Comparison of ENCODE assay signal across 8 cellular contexts in the genomic region with DNA sequence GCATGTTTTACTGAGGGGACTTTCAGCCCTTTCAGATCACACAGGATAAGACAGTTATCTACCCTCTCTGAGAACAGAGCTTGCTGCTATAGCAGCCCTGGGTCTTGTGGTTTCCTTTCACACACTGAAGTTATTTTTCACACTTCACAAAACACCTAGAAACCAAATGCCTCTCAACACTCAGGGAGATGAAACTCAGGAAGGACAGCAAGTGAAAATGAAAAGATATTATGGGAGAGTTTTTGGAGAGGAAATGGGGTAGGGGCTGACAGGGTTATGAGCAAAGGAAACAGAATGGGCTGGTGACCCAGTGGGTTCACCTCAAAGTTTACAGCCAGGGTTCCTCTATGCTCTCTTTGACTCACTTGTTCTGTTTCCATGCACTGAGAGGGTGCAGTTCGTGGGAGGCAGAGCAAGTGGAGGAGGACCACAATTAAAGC. TPM values are rescaled to one million over a fixed set of nuclear protein-coding genes. Genes with fewer than 3 reads are reported as not detected.
DNase-seq lines count a peak whose midpoint lies in the region; ATAC-seq and TF ChIP-seq lines count a peak whose summit lies in the region.

No MANE protein-coding gene starts in this region.

- peaks cover 0 to 24% (median 10%) of the 10 kb centered on the region in 3 donors for H3K36me3 Mint-ChIP-seq in naive thymus-derived CD8-positive, alpha-beta T cell

- in situ Hi-C loops in GM13976 (cut with MboI; ENCODE audit: low sequenced_read_pairs, unreplicated experiment): loop anchor here (10.0 kb wide), 1 partner anchor 224 kb away; no protein-coding TSS in a partner anchor

- no peak overlapping the region for H3K4me3 ChIP-seq in left lung

- H3K4me3 Mint-ChIP-seq in naive thymus-derived CD8-positive, alpha-beta T cell: peak overlapping the region; percentile 60 to 85 (median 78)

- peaks cover 0 to 37% (median 10%) of the 10 kb centered on the region in 9 donors for H3K9me3 Mint-ChIP-seq in naive thymus-derived CD8-positive, alpha-beta T cell

- TF ChIP-seq CTCF in GM13976 (IDR thresholded peaks at IDR 0.05; ENCODE audit: borderline replicate concordance, control extremely low read depth, extremely low read depth, insufficient read depth, missing control alignments) (no peak), left lung (IDR thresholded peaks at IDR 0.05) (no peak)

- DNase-seq in GM13976 (ENCODE audit: low spot score): peak; percentile 51
- peak; percentile 34 for DNase-seq in T-helper 22 cell (ENCODE audit: low read depth)
- peak in 9 of 10 donors; percentile 41 to 86 (median 71) for DNase-seq in naive thymus-derived CD8-positive, alpha-beta T cell
- DNase-seq in NCI-H1092 (lab: John Stamatoyannopoulos, UW): no peak
- no peak for DNase-seq in left lung
- DNase-seq in H4 (ENCODE audit: low spot score): no peak
- no peak for DNase-seq in cerebellar cortex (ENCODE audit: low spot score)

- H3K27me3 ChIP-seq in left lung: no peaks in the 10 kb centered on the region

- H3K27me3 Mint-ChIP-seq in naive thymus-derived CD8-positive, alpha-beta T cell: no peaks in the 10 kb centered on the region

- H3K27ac ChIP-seq in left lung: no peak overlapping the region

- peak overlapping the region; percentile 94 to 100 (median 98) for H3K27ac Mint-ChIP-seq in naive thymus-derived CD8-positive, alpha-beta T cell

- peak; percentile 82 for ATAC-seq in HG02610 (IDR thresholded peaks at IDR 0.05; ENCODE audit: unreplicated experiment)
- ATAC-seq in naive thymus-derived CD8-positive, alpha-beta T cell: peak; percentile 79 to 92
- no peak for ATAC-seq in left lung

- peaks cover 34 to 93% (median 89%) of the 10 kb centered on the region in 4 donors for H3K4me1 Mint-ChIP-seq in naive thymus-derived CD8-positive, alpha-beta T cell

- peaks cover 0 to 6% of the 10 kb centered on the region in 2 donors for H3K9me3 ChIP-seq in left lung

- intact Hi-C loops in left lung (cut with DNase I): no loop called here

- peaks cover 0 to 15% of the 10 kb centered on the region in 2 donors for H3K4me1 ChIP-seq in left lung

- POLR2A ChIA-PET in naive thymus-derived CD8-positive, alpha-beta T cell (lab: Charles Lee): interaction anchor here (0.6 to 10.1 kb wide), 35 partner anchors 8 to 219 kb away, joined by 3 to 122 read pairs (median 7); a partner anchor contains a TSS

- no peaks in the 10 kb centered on the region for H3K36me3 ChIP-seq in left lung

RNA-seq across cellular contexts. Expression of a gene that starts 17.0 kb away (rescaled TPM):
- total RNA-seq in naive thymus-derived CD8-positive, alpha-beta T cell: 100 to 1,000 TPM; 231 to 238 TPM
- polyA plus RNA-seq in naive thymus-derived CD8-positive, alpha-beta T cell: 100 to 1,000 TPM in 1 of 3 donors, 10 to 100 TPM in 2; 89.3 to 102 (median 93.8) TPM
- total RNA-seq in left lung: 10 to 100 TPM; 14.7 to 30.6 TPM
- total RNA-seq in H4 (2014; rRNA removed; shearing (Covaris generic)): 19.7 and 22.0 TPM in 2 replicates

RNA-seq across cellular contexts. Expression of a gene that starts 36.3 kb away (rescaled TPM):
- 100 to 1,000 TPM; 213 to 216 TPM for total RNA-seq in naive thymus-derived CD8-positive, alpha-beta T cell
- 100 to 1,000 TPM; 115 to 173 (median 121) TPM for polyA plus RNA-seq in naive thymus-derived CD8-positive, alpha-beta T cell
- total RNA-seq in left lung: 10 to 100 TPM; 19.4 to 52.7 TPM
- 0.41 and 0.56 TPM in 2 replicates for total RNA-seq in H4 (2014; rRNA removed; shearing (Covaris generic))

RNA-seq across cellular contexts. Expression of a gene that starts 47.9 kb away (rescaled TPM):
- 100 to 1,000 TPM; 119 TPM for total RNA-seq in naive thymus-derived CD8-positive, alpha-beta T cell
- polyA plus RNA-seq in naive thymus-derived CD8-positive, alpha-beta T cell: 10 to 100 TPM; 48.0 to 87.4 (median 67.1) TPM
- 10 to 100 TPM in 1 of 2 donors, 1 to 10 TPM in 1; 5.0 to 11.3 TPM for total RNA-seq in left lung
- not detected in 2 replicates for total RNA-seq in H4 (2014; rRNA removed; shearing (Covaris generic))

Comparison
In these comparisons a context has a peak if more than half of its experiments do, and no peak if none do; other contexts are left out.
1. DNase-seq: peak in GM13976 (single experiment), T-helper 22 cell (single experiment) and naive thymus-derived CD8-positive, alpha-beta T cell (9 of 10); none in NCI-H1092 (single experiment), left lung (0 of 2), H4 (single experiment) and cerebellar cortex (single experiment).
2. RNA of a gene that starts 17.0 kb away (total RNA-seq): 231 to 238 TPM in naive thymus-derived CD8-positive, alpha-beta T cell; 14.7 to 30.6 TPM in left lung and 19.7 to 22.0 TPM in H4; every median in the first group is over 4 times any median in the second.
3. RNA of a gene that starts 36.3 kb away (total RNA-seq): 213 to 216 TPM in naive thymus-derived CD8-positive, alpha-beta T cell and 19.4 to 52.7 TPM in left lung; 0.41 to 0.56 TPM in H4; every median in the first group is over 10 times any median in the second.
4. RNA of a gene that starts 47.9 kb away (total RNA-seq): 119 TPM in naive thymus-derived CD8-positive, alpha-beta T cell; 5.0 to 11.3 TPM in left lung and not detected in H4; every median in the first group is over 4 times any median in the second.